In the genomic region with DNA sequence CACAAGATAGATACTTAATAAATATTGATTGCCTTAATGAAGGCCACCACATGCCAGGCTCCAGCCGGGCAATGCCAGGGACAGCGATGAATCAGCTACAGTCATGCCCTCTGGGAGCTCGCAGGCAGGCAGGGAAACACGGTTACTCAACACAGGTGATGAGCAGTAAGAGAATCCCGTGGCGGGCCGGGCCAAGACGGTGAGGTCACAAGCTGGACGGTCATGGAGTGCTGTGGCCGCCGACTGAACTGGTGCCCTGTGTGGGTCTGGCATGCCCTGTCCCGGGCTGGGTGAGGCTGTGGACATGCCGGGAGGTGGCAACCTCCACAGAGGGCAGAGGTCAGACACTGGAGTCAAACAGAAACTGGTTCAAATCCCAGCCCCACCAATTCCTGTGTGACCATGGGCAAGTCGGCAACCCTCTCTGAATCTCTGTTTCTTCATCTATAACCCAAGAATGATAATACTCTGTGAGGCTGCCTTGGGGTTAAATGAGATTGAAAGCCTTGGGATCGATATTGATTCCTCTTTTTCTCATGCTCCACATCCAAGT, we compare ENCODE assay signal across 14 cellular contexts. TPM values are rescaled to one million over a fixed set of nuclear protein-coding genes. Genes with fewer than 3 reads are reported as not detected.
DNase-seq lines count a peak whose midpoint lies in the region; ATAC-seq, FAIRE-seq and TF ChIP-seq lines count a peak whose summit lies in the region.
"Had no signal": no experiment of that assay in that cellular context is flagged by ENCODE, and none has a peak within 500 bp of the region (broad histone marks: within the 10 kb centered on the region; RNA-seq: fewer than 3 reads in every experiment).

No MANE protein-coding gene starts in this region.

- peak overlapping the region; percentile 41 for H2BK12ac ChIP-seq in neuronal stem cell (ENCODE audit: low read length)

- H3K27ac ChIP-seq in endodermal cell (ENCODE audit: low read depth, low read length) (no peak overlapping the region), neuronal stem cell (replicated peaks; ENCODE audit: low read length) (no peak overlapping the region)
- H3K27ac ChIP-seq: cardiac muscle cell, prostate gland had no signal

- peak; percentile 71 for DNase-seq in ELR (ENCODE audit: low read depth)
- peak; percentile 92 for DNase-seq in RCC 7860 (ENCODE audit: low spot score)
- DNase-seq in endodermal cell: no peak
- DNase-seq in neuronal stem cell (ENCODE audit: low spot score): no peak
- DNase-seq in occipital lobe (lab: John Stamatoyannopoulos, UW): no peak
- no peak for DNase-seq in naive thymus-derived CD8-positive, alpha-beta T cell
- no peak for DNase-seq in GM19240 (ENCODE audit: insufficient read length, low spot score)
- DNase-seq: DMS 273 treated with DMSO at 0.1 percent for 48 hours, mesendoderm had no signal

- H3K27me3 Mint-ChIP-seq in endodermal cell (ENCODE audit: insufficient read depth): peaks cover 5% of the 10 kb centered on the region
- peaks cover 0 to 2% (median 0%) of the 10 kb centered on the region in 5 donors for H3K27me3 Mint-ChIP-seq in naive thymus-derived CD8-positive, alpha-beta T cell

- H2AFZ ChIP-seq in neuronal stem cell (ENCODE audit: low read length): no peak overlapping the region

- H3K4ac ChIP-seq in neuronal stem cell (ENCODE audit: low read length): no peak overlapping the region

- H3K4me2 ChIP-seq in neuronal stem cell (ENCODE audit: insufficient read depth, low read length, poor library complexity, severe bottlenecking): no peak overlapping the region

- H3K79me1 ChIP-seq in neuronal stem cell (ENCODE audit: low read depth, low read length): no peaks in the 10 kb centered on the region

- peak overlapping the region; percentile 64 for H3K18ac ChIP-seq in neuronal stem cell (ENCODE audit: low read length)

- H2BK15ac ChIP-seq in neuronal stem cell (ENCODE audit: low read length): no peak overlapping the region

- no peaks in the 10 kb centered on the region for H3K9me3 ChIP-seq in endodermal cell (ENCODE audit: control insufficient read depth, low read length)
- no peaks in the 10 kb centered on the region for H3K9me3 ChIP-seq in neuronal stem cell (replicated peaks in 1 of 2; ENCODE audit: control insufficient read depth in 2 of 2, insufficient read depth in 1 of 2, low read depth in 1 of 2, low read length in 2 of 2)
- H3K9me3 ChIP-seq: Peyer's patch, prostate gland had no signal

- H4K8ac ChIP-seq in neuronal stem cell (ENCODE audit: low read depth, low read length): no peak overlapping the region

- 92 to 94% methylated on average over 8 to 15 of the region's 15 CpGs for WGBS in endodermal cell (ENCODE audit: insufficient coverage in 1 of 2, insufficient read length in 1 of 2), 2 experiments
- no CpG with 5 or more reads among the region's 15 CpGs for WGBS in neuronal stem cell (ENCODE audit: extremely low coverage in 2 of 2, insufficient read length in 2 of 2, insufficient replicate concordance in 1 of 2), 2 donors

- no peak for ATAC-seq in naive thymus-derived CD8-positive, alpha-beta T cell
- no peak for ATAC-seq in GM18502 (IDR thresholded peaks at IDR 0.05; ENCODE audit: poor library complexity, unreplicated experiment)

- no peaks in the 10 kb centered on the region for H3K4me1 ChIP-seq in endodermal cell (ENCODE audit: control insufficient read depth, insufficient read depth, low read length)
- H3K4me1 ChIP-seq in neuronal stem cell (ENCODE audit: control insufficient read depth in 2 of 2, insufficient read depth in 1 of 2, low read depth in 1 of 2, low read length in 2 of 2): no peaks in the 10 kb centered on the region
- H3K4me1 ChIP-seq: Peyer's patch, prostate gland had no signal

- H3K27me3 ChIP-seq in endodermal cell (ENCODE audit: control insufficient read depth, insufficient read depth, low read length, poor library complexity, severe bottlenecking): no peaks in the 10 kb centered on the region
- H3K27me3 ChIP-seq in neuronal stem cell (ENCODE audit: control insufficient read depth in 3 of 3, insufficient read depth in 3 of 3, low read depth in 1 of 3, low read length in 3 of 3): peaks cover 0 to 19% (median 0%) of the 10 kb centered on the region in 3 experiments
- H3K27me3 ChIP-seq: cardiac muscle cell, Peyer's patch had no signal

- FAIRE-seq in RCC 7860 (lab: Jason Lieb, UNC): peak; percentile 82
- FAIRE-seq: endothelial cell of umbilical vein had no signal

- POLR2A ChIA-PET in naive thymus-derived CD8-positive, alpha-beta T cell (lab: Charles Lee): no interaction called here

- no peaks in the 10 kb centered on the region for H3K36me3 Mint-ChIP-seq in endodermal cell (ENCODE audit: low read depth)
- no peaks in the 10 kb centered on the region for H3K36me3 Mint-ChIP-seq in naive thymus-derived CD8-positive, alpha-beta T cell

- H3K4me3 Mint-ChIP-seq in endodermal cell: no peak overlapping the region
- no peak overlapping the region for H3K4me3 Mint-ChIP-seq in naive thymus-derived CD8-positive, alpha-beta T cell

- no peak overlapping the region for H3K4me3 ChIP-seq in endodermal cell (ENCODE audit: low read length)
- H3K4me3 ChIP-seq in neuronal stem cell (ENCODE audit: low read length in 2 of 2): no peak overlapping the region
- H3K4me3 ChIP-seq: cardiac muscle cell, Peyer's patch, prostate gland had no signal

- no peak for TF ChIP-seq CTCF in endodermal cell (conservative IDR thresholded peaks at IDR 0.05)

- H3K4me1 Mint-ChIP-seq in endodermal cell: peaks cover 4% of the 10 kb centered on the region
- peaks cover 2 to 8% (median 4%) of the 10 kb centered on the region in 4 donors for H3K4me1 Mint-ChIP-seq in naive thymus-derived CD8-positive, alpha-beta T cell

- H3K27ac Mint-ChIP-seq in endodermal cell: peak overlapping the region; percentile 49
- peak overlapping the region in 1 of 10 donors; percentile 89 for H3K27ac Mint-ChIP-seq in naive thymus-derived CD8-positive, alpha-beta T cell

- no peak overlapping the region for H3K23ac ChIP-seq in neuronal stem cell (ENCODE audit: low read depth, low read length, poor library complexity)

- peak overlapping the region; percentile 53 for H2BK5ac ChIP-seq in neuronal stem cell (ENCODE audit: low read length)

- H3K14ac ChIP-seq in neuronal stem cell (ENCODE audit: low read length): no peak overlapping the region

- no peak overlapping the region for H2BK120ac ChIP-seq in neuronal stem cell (ENCODE audit: low read depth, low read length)

- H3K9ac ChIP-seq in endodermal cell (ENCODE audit: extremely low read depth, low read length, poor library complexity, severe bottlenecking) (no peak overlapping the region), neuronal stem cell (ENCODE audit: low read depth, low read length, poor library complexity) (peak overlapping the region; percentile 70)

- H3K9me3 Mint-ChIP-seq in endodermal cell: no peaks in the 10 kb centered on the region
- H3K9me3 Mint-ChIP-seq in naive thymus-derived CD8-positive, alpha-beta T cell: no peaks in the 10 kb centered on the region

- peak overlapping the region; percentile 92 for H2AK5ac ChIP-seq in neuronal stem cell (ENCODE audit: low read depth, low read length)

- H4K91ac ChIP-seq in neuronal stem cell (ENCODE audit: low read depth, low read length, poor library complexity): no peak overlapping the region

- H3K36me3 ChIP-seq in endodermal cell (ENCODE audit: control insufficient read depth, insufficient read depth, low read length) (no peaks in the 10 kb centered on the region), neuronal stem cell (replicated peaks in 1 of 2; ENCODE audit: control insufficient read depth in 2 of 2, insufficient read depth in 2 of 2, low read length in 2 of 2) (no peaks in the 10 kb centered on the region)
- H3K36me3 ChIP-seq: cardiac muscle cell, Peyer's patch, prostate gland had no signal

RNA-seq across cellular contexts. Expression of a gene that starts 13.2 kb away (rescaled TPM):
- total RNA-seq in endodermal cell (10 to 100 TPM; 63.9 to 68.1 TPM), occipital lobe (1.9 TPM)
- polyA plus RNA-seq in endodermal cell (2013, experiment 1 of 2): 59.4 TPM
- polyA plus RNA-seq in endodermal cell (2013, experiment 2 of 2): 56.1 TPM
- 102 TPM for polyA plus RNA-seq in neuronal stem cell (2013, experiment 1 of 2)
- 96.5 TPM for polyA plus RNA-seq in neuronal stem cell (2013, experiment 2 of 2)
- 10 to 100 TPM; 14.8 to 16.8 TPM for total RNA-seq in naive thymus-derived CD8-positive, alpha-beta T cell
- 1 to 10 TPM; 1.3 to 1.4 (median 1.3) TPM for polyA plus RNA-seq in naive thymus-derived CD8-positive, alpha-beta T cell

RNA-seq across cellular contexts. Expression of a gene that starts 28.2 kb away (rescaled TPM):
- under 1 TPM in 1 of 2 donors, not detected in 1; 0.29 TPM for total RNA-seq in endodermal cell
- not detected for polyA plus RNA-seq in endodermal cell (2013, experiment 1 of 2)
- polyA plus RNA-seq in endodermal cell (2013, experiment 2 of 2): not detected
- not detected for polyA plus RNA-seq in neuronal stem cell (2013, experiment 1 of 2)
- not detected for polyA plus RNA-seq in neuronal stem cell (2013, experiment 2 of 2)
- total RNA-seq in occipital lobe: not detected
- total RNA-seq in naive thymus-derived CD8-positive, alpha-beta T cell: not detected
- polyA plus RNA-seq in naive thymus-derived CD8-positive, alpha-beta T cell: not detected
- total RNA-seq: cardiac muscle cell, Peyer's patch had no signal
- polyA plus RNA-seq: cardiac muscle cell had no signal

Comparison
In these comparisons a context has a peak if more than half of its experiments do, and no peak if none do; other contexts are left out.
1. DNase-seq: peak in ELR (single experiment) and RCC 7860 (single experiment); none in endodermal cell (single experiment), neuronal stem cell (single experiment), occipital lobe (single experiment), naive thymus-derived CD8-positive, alpha-beta T cell (0 of 10) and GM19240 (single experiment).